ENCODE assay signal across 10 cellular contexts in the genomic region with DNA sequence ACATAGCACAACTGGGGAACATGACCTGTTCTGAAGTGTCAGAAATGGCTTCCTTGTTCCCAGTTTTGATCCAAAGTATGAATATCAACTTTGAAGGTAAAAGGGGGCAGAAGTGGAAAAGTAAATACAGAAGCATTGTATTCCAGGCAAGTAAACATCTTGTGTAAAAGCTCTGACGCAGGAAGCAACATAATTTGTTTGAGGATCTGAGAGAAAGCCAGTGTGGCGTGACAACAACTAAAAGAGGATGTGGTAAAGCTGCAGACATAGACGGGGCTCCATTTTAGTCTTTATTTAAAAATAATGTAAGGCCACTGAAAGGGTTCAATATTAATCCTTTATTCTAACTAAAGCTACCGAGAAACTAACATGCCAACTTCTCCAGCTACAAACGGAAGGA.
A peak's percentile ranks its signal among the peaks of the same experiment; 100 is the strongest.
DNase-seq lines count a peak whose midpoint lies in the region; ATAC-seq and TF ChIP-seq lines count a peak whose summit lies in the region.
"Had no signal": no experiment of that assay in that cellular context is flagged by ENCODE, and none has a peak within 500 bp of the region (broad histone marks: within the 10 kb centered on the region; RNA-seq: fewer than 3 reads in every experiment).

No MANE protein-coding gene starts in this region.

- no peak overlapping the region for H3K27ac ChIP-seq in brain microvascular endothelial cell
- H3K27ac ChIP-seq: PC-9, right atrium auricular region had no signal

- H3K4me3 ChIP-seq in brain microvascular endothelial cell (ENCODE audit: low read depth, low read length): no peak overlapping the region
- H3K4me3 ChIP-seq: PC-9, right atrium auricular region had no signal

- DNase-seq in SK-MEL-5 (ENCODE audit: low read depth, low spot score): peak; percentile 4
- no peak for DNase-seq in activated CD8-positive, alpha-beta memory T cell treated with anti-CD3 and anti-CD28 coated beads, Interleukin-2, amount 50 U/mL, for 48 hours
- no peak for DNase-seq in SW480 (ENCODE audit: low spot score)
- no peak for DNase-seq in brain microvascular endothelial cell
- no peak for DNase-seq in activated CD4-positive, alpha-beta T cell treated with anti-CD3 and anti-CD28 coated beads, Interleukin-2, amount 50 U/mL, for 1 hour

- TF ChIP-seq CTCF in brain microvascular endothelial cell (IDR thresholded peaks at IDR 0.05; ENCODE audit: low read depth, low read length, missing control alignments): no peak

- no peaks in the 10 kb centered on the region for H3K27me3 ChIP-seq in brain microvascular endothelial cell (replicated peaks)
- H3K27me3 ChIP-seq: right atrium auricular region had no signal

- no peaks in the 10 kb centered on the region for H3K36me3 ChIP-seq in brain microvascular endothelial cell (replicated peaks)
- H3K36me3 ChIP-seq: right atrium auricular region had no signal

- in situ Hi-C loops in SK-MEL-5 (cut with HindIII; ENCODE audit: low pct_unique_long_range_greater_than_20kb, low sequenced_read_pairs) (no loop called here), brain microvascular endothelial cell (cut with HindIII; ENCODE audit: low pct_ligation_motif_present, low sequenced_read_pairs) (no loop called here)

- ATAC-seq in GM18499 (IDR thresholded peaks at IDR 0.05; ENCODE audit: insufficient read depth, unreplicated experiment) (peak; percentile 98), GM21737 (IDR thresholded peaks at IDR 0.05; ENCODE audit: unreplicated experiment) (peak; percentile 98), HG03575 (IDR thresholded peaks at IDR 0.05; ENCODE audit: extremely low read depth, insufficient number of reproducible peaks, low FRiP score, unreplicated experiment) (peak; percentile 96)
